ENCODE assay signal across 8 cellular contexts in genomic region chr1:173861731-173862145, GRCh38. TPM values are rescaled to one million over a fixed set of nuclear protein-coding genes. Genes with fewer than 3 reads are reported as not detected.
DNase-seq lines count a peak whose midpoint lies in the region; ATAC-seq lines count a peak whose summit lies in the region.
"Had no signal": no experiment of that assay in that cellular context is flagged by ENCODE, and none has a peak within 500 bp of the region (broad histone marks: within the 10 kb centered on the region; RNA-seq: fewer than 3 reads in every experiment).

No MANE protein-coding gene starts in this region.

- peaks cover 24% of the 10 kb centered on the region for H3K4me1 Mint-ChIP-seq in activated T-helper 2 cell treated with anti-CD3 and anti-CD28 coated beads, Interferon-gamma antibody, Interleukin-2, Interleukin-4, amounts not matched to agents 10 μg/mL and 5 μg/mL and 100 μg/mL, durations not matched to agents 14 hours and 24 hours and 36 hours (ENCODE audit: low read depth)

- H3K27ac Mint-ChIP-seq in activated T-helper 2 cell treated with anti-CD3 and anti-CD28 coated beads, Interferon-gamma antibody, Interleukin-2, Interleukin-4, amounts not matched to agents 10 μg/mL and 5 μg/mL and 100 μg/mL, durations not matched to agents 14 hours and 24 hours and 36 hours = peak overlapping the region; percentile 58

- no peaks in the 10 kb centered on the region for H3K27me3 Mint-ChIP-seq in activated T-helper 2 cell treated with anti-CD3 and anti-CD28 coated beads, Interferon-gamma antibody, Interleukin-2, Interleukin-4, amounts not matched to agents 10 μg/mL and 5 μg/mL and 100 μg/mL, durations not matched to agents 14 hours and 24 hours and 36 hours (ENCODE audit: low read depth)

- no peaks in the 10 kb centered on the region for H3K9me3 Mint-ChIP-seq in activated T-helper 2 cell treated with anti-CD3 and anti-CD28 coated beads, Interferon-gamma antibody, Interleukin-2, Interleukin-4, amounts not matched to agents 10 μg/mL and 5 μg/mL and 100 μg/mL, durations not matched to agents 14 hours and 24 hours and 36 hours
- H3K9me3 Mint-ChIP-seq: immature natural killer cell had no signal

- DNase-seq in activated naive CD4-positive, alpha-beta T cell treated with Interleukin-2 at 50 U/mL for 16 hours = peak; percentile 13
- no peak for DNase-seq in activated naive CD4-positive, alpha-beta T cell (lab: John Stamatoyannopoulos, UW)
- DNase-seq in activated T-helper 2 cell treated with anti-CD3 and anti-CD28 coated beads, Interferon-gamma antibody, Interleukin-2, Interleukin-4, amounts not matched to agents 10 μg/mL and 5 μg/mL and 100 μg/mL, durations not matched to agents 14 hours and 24 hours and 36 hours (ENCODE audit: low spot score) = no peak
- peak; percentile 57 for DNase-seq in stimulated activated naive CD8-positive, alpha-beta T cell treated with anti-CD3 and anti-CD28 coated beads, Interleukin-15, Interleukin-2, amounts not matched to agents 100 U/mL and 50 U/mL, for 24 hours
- DNase-seq in dermis blood vessel endothelial cell = no peak
- DNase-seq in Ammon's horn (ENCODE audit: low spot score) = no peak
- DNase-seq: brain microvascular endothelial cell, immature natural killer cell had no signal

- peaks cover 69% of the 10 kb centered on the region for H3K36me3 Mint-ChIP-seq in activated T-helper 2 cell treated with anti-CD3 and anti-CD28 coated beads, Interferon-gamma antibody, Interleukin-2, Interleukin-4, amounts not matched to agents 10 μg/mL and 5 μg/mL and 100 μg/mL, durations not matched to agents 14 hours and 24 hours and 36 hours (ENCODE audit: low read depth)

- intact Hi-C loops in activated T-helper 2 cell treated with anti-CD3 and anti-CD28 coated beads, Interferon-gamma antibody, Interleukin-2, Interleukin-4, amounts not matched to agents 10 μg/mL and 5 μg/mL and 100 μg/mL, durations not matched to agents 14 hours and 24 hours and 36 hours (cut with micrococcal nuclease) = loop anchor here (10.0 kb wide), 3 partner anchors 353 to 1197 kb away; partner anchors contain the start of gene CACYBP

- peak; percentile 50 for ATAC-seq in stimulated activated naive CD8-positive, alpha-beta T cell treated with anti-CD3 and anti-CD28 coated beads, Interleukin-15, Interleukin-2, amounts not matched to agents 100 U/mL and 50 U/mL, for 24 hours

- no peak overlapping the region for H3K4me3 Mint-ChIP-seq in activated T-helper 2 cell treated with anti-CD3 and anti-CD28 coated beads, Interferon-gamma antibody, Interleukin-2, Interleukin-4, amounts not matched to agents 10 μg/mL and 5 μg/mL and 100 μg/mL, durations not matched to agents 14 hours and 24 hours and 36 hours (ENCODE audit: low read depth)
- H3K4me3 Mint-ChIP-seq: immature natural killer cell had no signal

RNA-seq across cellular contexts. Expression of gene GAS5, which starts 6.1 kb away (rescaled TPM):
- 650 and 661 TPM in 2 replicates for total RNA-seq in activated T-helper 2 cell treated with anti-CD3 and anti-CD28 coated beads, Interferon-gamma antibody, Interleukin-2, Interleukin-4, amounts not matched to agents 10 μg/mL and 5 μg/mL and 100 μg/mL, durations not matched to agents 14 hours and 24 hours and 36 hours
- 180 and 432 TPM in 2 replicates for total RNA-seq in dermis blood vessel endothelial cell

RNA-seq across cellular contexts. Expression of gene ZBTB37, which starts 6.4 kb away (rescaled TPM):
- 8.7 and 8.8 TPM in 2 replicates for total RNA-seq in activated T-helper 2 cell treated with anti-CD3 and anti-CD28 coated beads, Interferon-gamma antibody, Interleukin-2, Interleukin-4, amounts not matched to agents 10 μg/mL and 5 μg/mL and 100 μg/mL, durations not matched to agents 14 hours and 24 hours and 36 hours
- 5.5 and 6.0 TPM in 2 replicates for total RNA-seq in dermis blood vessel endothelial cell

RNA-seq across cellular contexts. Expression of gene CENPL, which starts 37.1 kb away (rescaled TPM):
- 26.1 and 26.2 TPM in 2 replicates for total RNA-seq in activated T-helper 2 cell treated with anti-CD3 and anti-CD28 coated beads, Interferon-gamma antibody, Interleukin-2, Interleukin-4, amounts not matched to agents 10 μg/mL and 5 μg/mL and 100 μg/mL, durations not matched to agents 14 hours and 24 hours and 36 hours
- 13.4 and 19.6 TPM in 2 replicates for total RNA-seq in dermis blood vessel endothelial cell

RNA-seq across cellular contexts. Expression of gene DARS2, which starts 37.3 kb away (rescaled TPM):
- 49.7 and 49.9 TPM in 2 replicates for total RNA-seq in activated T-helper 2 cell treated with anti-CD3 and anti-CD28 coated beads, Interferon-gamma antibody, Interleukin-2, Interleukin-4, amounts not matched to agents 10 μg/mL and 5 μg/mL and 100 μg/mL, durations not matched to agents 14 hours and 24 hours and 36 hours
- 13.8 and 31.8 TPM in 2 replicates for total RNA-seq in dermis blood vessel endothelial cell

RNA-seq across cellular contexts. Expression of gene SERPINC1, which starts 55.4 kb away (rescaled TPM):
- 0.16 TPM in 1 of 2 replicates, not detected in the other for total RNA-seq in activated T-helper 2 cell treated with anti-CD3 and anti-CD28 coated beads, Interferon-gamma antibody, Interleukin-2, Interleukin-4, amounts not matched to agents 10 μg/mL and 5 μg/mL and 100 μg/mL, durations not matched to agents 14 hours and 24 hours and 36 hours
- total RNA-seq in dermis blood vessel endothelial cell = 0.05 TPM in 1 of 2 replicates, not detected in the other

Comparison
In these comparisons a context has a peak if more than half of its experiments do, and no peak if none do; other contexts are left out.
1. DNase-seq: peak in activated naive CD4-positive, alpha-beta T cell treated with Interleukin-2 at 50 U/mL for 16 hours (single experiment) and stimulated activated naive CD8-positive, alpha-beta T cell treated with anti-CD3 and anti-CD28 coated beads, Interleukin-15, Interleukin-2, amounts not matched to agents 100 U/mL and 50 U/mL, for 24 hours (single experiment); none in activated naive CD4-positive, alpha-beta T cell (0 of 4), activated T-helper 2 cell treated with anti-CD3 and anti-CD28 coated beads, Interferon-gamma antibody, Interleukin-2, Interleukin-4, amounts not matched to agents 10 μg/mL and 5 μg/mL and 100 μg/mL, durations not matched to agents 14 hours and 24 hours and 36 hours (single experiment), dermis blood vessel endothelial cell (single experiment) and Ammon's horn (single experiment).